In the genomic region with DNA sequence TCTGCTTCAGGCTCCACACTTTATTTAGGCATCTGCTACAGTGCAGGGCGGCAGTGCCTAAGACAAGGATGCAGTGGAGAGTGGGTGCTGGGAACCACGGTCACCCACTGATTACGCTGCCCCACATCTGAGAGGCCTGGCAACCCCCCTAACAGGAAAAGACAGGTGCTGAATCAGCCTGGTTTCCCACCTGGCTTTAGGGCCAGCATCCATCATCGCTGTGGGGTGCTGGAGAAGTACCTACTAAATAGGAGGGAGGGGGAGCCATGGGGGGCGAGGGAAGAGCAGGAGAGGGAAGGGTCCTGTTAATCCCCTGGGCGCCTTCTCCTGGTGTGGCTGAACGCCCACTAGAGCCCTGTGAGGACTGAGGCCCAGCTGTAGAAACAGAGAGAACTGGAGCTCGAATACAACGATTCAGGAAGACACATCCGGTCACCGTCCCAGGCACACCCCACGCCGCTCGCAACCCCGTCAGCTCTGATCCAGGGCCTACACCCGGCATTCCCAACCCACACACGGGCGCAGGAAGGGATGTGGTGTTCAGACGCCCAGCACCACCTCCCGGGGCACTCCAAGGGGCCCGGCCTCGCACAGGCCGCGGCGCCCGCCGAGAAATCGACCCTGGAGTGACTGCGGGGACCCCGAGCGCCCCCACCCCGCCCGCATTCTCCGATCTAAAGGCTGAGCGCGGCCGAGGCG, we compare ENCODE assay signal across 8 cellular contexts. TPM values are rescaled to one million over a fixed set of nuclear protein-coding genes. Genes with fewer than 3 reads are reported as not detected.
DNase-seq lines count a peak whose midpoint lies in the region; ATAC-seq, FAIRE-seq and TF ChIP-seq lines count a peak whose summit lies in the region.

No MANE protein-coding gene starts in this region.

- H3K4me1 Mint-ChIP-seq in activated T-helper 2 cell treated with anti-CD3 and anti-CD28 coated beads, Interferon-gamma antibody, Interleukin-2, Interleukin-4, amounts not matched to agents 10 μg/mL and 5 μg/mL and 100 μg/mL, durations not matched to agents 14 hours and 24 hours and 36 hours (ENCODE audit: low read depth) = peaks cover 39% of the 10 kb centered on the region
- H3K4me1 Mint-ChIP-seq in osteocyte (ENCODE audit: unreplicated experiment) = peaks cover 33% of the 10 kb centered on the region

- H3K27ac ChIP-seq in A549 = peak overlapping the region; percentile 93 to 100

- TF ChIP-seq POLR2A in A549 (IDR thresholded peaks at IDR 0.05; ENCODE audit: low read length) = no peak

- H3K4me2 ChIP-seq in A549 = peak overlapping the region; percentile 90

- H3K4me3 ChIP-seq in A549 = peak overlapping the region; percentile 66

- peak overlapping the region; percentile 97 for H3K27ac Mint-ChIP-seq in activated T-helper 2 cell treated with anti-CD3 and anti-CD28 coated beads, Interferon-gamma antibody, Interleukin-2, Interleukin-4, amounts not matched to agents 10 μg/mL and 5 μg/mL and 100 μg/mL, durations not matched to agents 14 hours and 24 hours and 36 hours
- peak overlapping the region; percentile 91 for H3K27ac Mint-ChIP-seq in osteocyte (ENCODE audit: unreplicated experiment)

- no peak for FAIRE-seq in A549 (lab: Jason Lieb, UNC)
- peak; percentile 72 for FAIRE-seq in GM18507 (lab: Jason Lieb, UNC)

- peaks cover 40% of the 10 kb centered on the region for H3K36me3 Mint-ChIP-seq in activated T-helper 2 cell treated with anti-CD3 and anti-CD28 coated beads, Interferon-gamma antibody, Interleukin-2, Interleukin-4, amounts not matched to agents 10 μg/mL and 5 μg/mL and 100 μg/mL, durations not matched to agents 14 hours and 24 hours and 36 hours (ENCODE audit: low read depth)
- H3K36me3 Mint-ChIP-seq in osteocyte (ENCODE audit: unreplicated experiment) = peaks cover 18% of the 10 kb centered on the region

- TF ChIP-seq EP300 in A549 (IDR thresholded peaks at IDR 0.05) = no peak

- WGBS in A549 (ENCODE audit: missing lambda C conversion rate) = 38% methylated on average over 3 of the region's 38 CpGs

- intact Hi-C loops in activated T-helper 2 cell treated with anti-CD3 and anti-CD28 coated beads, Interferon-gamma antibody, Interleukin-2, Interleukin-4, amounts not matched to agents 10 μg/mL and 5 μg/mL and 100 μg/mL, durations not matched to agents 14 hours and 24 hours and 36 hours (cut with micrococcal nuclease) = loop anchor here (2.0 to 10.0 kb wide), 5 partner anchors 491 to 1598 kb away; a partner anchor contains a TSS

- H3K9me3 ChIP-seq in A549 = no peaks in the 10 kb centered on the region

- POLR2A ChIA-PET in A549 (lab: Yijun Ruan, JAX) = interaction anchor here (0.6 kb wide), 1 partner anchor 9 kb away, joined by 4 read pairs; no protein-coding TSS in a partner anchor

- peak; percentile 80 to 86 for ATAC-seq in A549
- peak; percentile 18 for ATAC-seq in HG02981 (IDR thresholded peaks at IDR 0.05; ENCODE audit: unreplicated experiment)

- TF ChIP-seq CTCF in A549 (IDR thresholded peaks at IDR 0.05) = no peak
- no peak for TF ChIP-seq CTCF in osteocyte (IDR thresholded peaks at IDR 0.05)

- CTCF ChIA-PET in A549 (lab: Yijun Ruan, JAX) = no interaction called here

- no peak for TF ChIP-seq RAD21 in A549 (conservative IDR thresholded peaks at IDR 0.05 in 1 of 2, IDR thresholded peaks at IDR 0.05 in 1 of 2)

- peak; percentile 20 to 47 for DNase-seq in A549 (ENCODE audit: low read depth in 1 of 2, low spot score in 1 of 2)
- DNase-seq in GM18507 (ENCODE audit: extremely low spot score, insufficient read length, low read depth) = no peak
- DNase-seq in NCI-H82 treated with DMSO at 0.1 percent for 48 hours (lab: John Stamatoyannopoulos, UW; ENCODE audit: unreplicated experiment) = peak; percentile 8
- no peak for DNase-seq in activated T-helper 2 cell treated with anti-CD3 and anti-CD28 coated beads, Interferon-gamma antibody, Interleukin-2, Interleukin-4, amounts not matched to agents 10 μg/mL and 5 μg/mL and 100 μg/mL, durations not matched to agents 14 hours and 24 hours and 36 hours (ENCODE audit: low spot score)
- DNase-seq in glomerular visceral epithelial cell (ENCODE audit: extremely low spot score) = peak; percentile 70
- DNase-seq in osteocyte (ENCODE audit: extremely low spot score, unreplicated experiment) = no peak
- DNase-seq in NCI-H2196 (lab: John Stamatoyannopoulos, UW; ENCODE audit: unreplicated experiment) = no peak

- peaks cover 3% of the 10 kb centered on the region for H3K27me3 Mint-ChIP-seq in activated T-helper 2 cell treated with anti-CD3 and anti-CD28 coated beads, Interferon-gamma antibody, Interleukin-2, Interleukin-4, amounts not matched to agents 10 μg/mL and 5 μg/mL and 100 μg/mL, durations not matched to agents 14 hours and 24 hours and 36 hours (ENCODE audit: low read depth)
- peaks cover 3% of the 10 kb centered on the region for H3K27me3 Mint-ChIP-seq in osteocyte (ENCODE audit: unreplicated experiment)

- peaks cover 9% of the 10 kb centered on the region; the same call in 2 of the 3 replicates for H3K4me1 ChIP-seq in A549

- no peaks in the 10 kb centered on the region for H3K9me3 Mint-ChIP-seq in activated T-helper 2 cell treated with anti-CD3 and anti-CD28 coated beads, Interferon-gamma antibody, Interleukin-2, Interleukin-4, amounts not matched to agents 10 μg/mL and 5 μg/mL and 100 μg/mL, durations not matched to agents 14 hours and 24 hours and 36 hours
- no peaks in the 10 kb centered on the region for H3K9me3 Mint-ChIP-seq in osteocyte (ENCODE audit: unreplicated experiment)

- H3K4me3 Mint-ChIP-seq in activated T-helper 2 cell treated with anti-CD3 and anti-CD28 coated beads, Interferon-gamma antibody, Interleukin-2, Interleukin-4, amounts not matched to agents 10 μg/mL and 5 μg/mL and 100 μg/mL, durations not matched to agents 14 hours and 24 hours and 36 hours (ENCODE audit: low read depth) = peak overlapping the region; percentile 92
- H3K4me3 Mint-ChIP-seq in osteocyte (ENCODE audit: unreplicated experiment) = peak overlapping the region; percentile 81

TF ChIP-seq in A549, 52 proteins besides CTCF, POLR2A, EP300 and RAD21:
- TF ChIP-seq FOSB (CRISPR knock-in tag; IDR thresholded peaks at IDR 0.05) (no peak), ZNF302 (CRISPR knock-in tag; IDR thresholded peaks at IDR 0.05) (no peak), ZC3H11A (IDR thresholded peaks at IDR 0.05) (no peak), ESRRA (IDR thresholded peaks at IDR 0.05; ENCODE audit: borderline replicate concordance, low read length) (no peak), ZFP36 (IDR thresholded peaks at IDR 0.05; ENCODE audit: borderline replicate concordance, partially characterized antibody) (no peak), PHF8 (IDR thresholded peaks at IDR 0.05; ENCODE audit: borderline replicate concordance, low read depth) (peak; percentile 25; the same call in 1 of the 2 replicates)
- TF ChIP-seq, protein P1, sequence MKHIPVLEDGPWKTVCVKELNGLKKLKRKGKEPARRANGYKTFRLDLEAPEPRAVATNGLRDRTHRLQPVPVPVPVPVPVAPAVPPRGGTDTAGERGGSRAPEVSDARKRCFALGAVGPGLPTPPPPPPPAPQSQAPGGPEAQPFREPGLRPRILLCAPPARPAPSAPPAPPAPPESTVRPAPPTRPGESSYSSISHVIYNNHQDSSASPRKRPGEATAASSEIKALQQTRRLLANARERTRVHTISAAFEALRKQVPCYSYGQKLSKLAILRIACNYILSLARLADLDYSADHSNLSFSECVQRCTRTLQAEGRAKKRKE (CRISPR knock-in tag; IDR thresholded peaks at IDR 0.05; ENCODE audit: low read depth) = no peak
TF ChIP-seq in A549: peak in this region for 1.

RNA-seq across cellular contexts. Expression of a gene that starts 0.6 kb away (rescaled TPM):
- 112 TPM in 2 replicates for polyA plus RNA-seq in A549 (2011; rRNA removed)
- polyA plus RNA-seq in A549 (2012; cell fraction: cytosol; rRNA removed) = 58.5 and 70.6 TPM in 2 replicates
- 54.2 and 80.8 TPM in 2 replicates for polyA plus RNA-seq in A549 (2012; cell fraction: nucleus; rRNA removed)
- 74.4 to 77.2 TPM (median 76.9 TPM) in 3 replicates for polyA plus RNA-seq in A549 (2017; fragmentation: RNase III; extraction: RNeasy Plus Mini Kit Qiagen cat#74134 plus additional on column Dnase treatment)
- 51.2 and 53.8 TPM in 2 replicates for polyA minus RNA-seq in A549 (2011; rRNA and poly(A)+ RNA removed)
- total RNA-seq in activated T-helper 2 cell treated with anti-CD3 and anti-CD28 coated beads, Interferon-gamma antibody, Interleukin-2, Interleukin-4, amounts not matched to agents 10 μg/mL and 5 μg/mL and 100 μg/mL, durations not matched to agents 14 hours and 24 hours and 36 hours = 121 and 133 TPM in 2 replicates
- total RNA-seq in osteocyte = 122 and 126 TPM in 2 replicates

Comparison
In these comparisons a context has a peak if more than half of its experiments do, and no peak if none do; other contexts are left out.
1. DNase-seq: peak in A549 (2 of 2), NCI-H82 treated with DMSO at 0.1 percent for 48 hours (single experiment) and glomerular visceral epithelial cell (single experiment); none in GM18507 (single experiment), activated T-helper 2 cell treated with anti-CD3 and anti-CD28 coated beads, Interferon-gamma antibody, Interleukin-2, Interleukin-4, amounts not matched to agents 10 μg/mL and 5 μg/mL and 100 μg/mL, durations not matched to agents 14 hours and 24 hours and 36 hours (single experiment), osteocyte (single experiment) and NCI-H2196 (single experiment).